19 cellular contexts compared by ENCODE assay signal in the genomic region with DNA sequence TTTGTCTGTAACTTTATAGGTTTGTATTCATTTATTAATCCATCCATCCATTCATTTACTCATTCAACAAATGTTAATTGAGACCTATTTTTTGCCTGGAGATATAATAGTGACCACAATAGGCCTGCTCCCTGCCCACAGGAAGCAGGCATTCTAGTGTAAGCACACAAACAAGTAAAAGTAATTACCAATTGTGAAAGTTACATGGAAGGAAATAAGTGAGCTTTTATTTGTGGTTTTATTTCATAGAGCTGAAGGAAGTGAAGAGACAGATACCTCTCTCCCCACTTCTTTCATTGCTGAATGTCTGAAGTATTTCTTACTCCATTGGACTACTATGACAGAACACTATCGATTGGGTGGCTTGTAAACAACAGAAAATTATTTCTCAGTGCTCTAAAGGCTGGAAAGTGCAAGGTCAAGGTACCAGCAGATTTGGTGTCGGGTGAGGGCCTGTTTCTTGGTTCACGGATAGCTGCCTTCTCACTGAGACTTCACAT.
DNase-seq lines count a peak whose midpoint lies in the region; ATAC-seq and TF ChIP-seq lines count a peak whose summit lies in the region.
"Had no signal": no experiment of that assay in that cellular context is flagged by ENCODE, and none has a peak within 500 bp of the region (broad histone marks: within the 10 kb centered on the region; RNA-seq: fewer than 3 reads in every experiment).

No MANE protein-coding gene starts in this region.

- DNase-seq in activated CD4-positive, alpha-beta T cell treated with anti-CD3 and anti-CD28 coated beads, Interleukin-2, amount 10 ng/mL, durations not matched to agents 7 days and 5 days: no peak
- no peak for DNase-seq in activated CD4-positive, alpha-beta T cell treated with anti-CD3 and anti-CD28 coated beads for 4 hours
- no peak for DNase-seq in activated naive CD4-positive, alpha-beta T cell treated with anti-CD3 and anti-CD28 coated beads, Interleukin-2, amount 50 U/mL, for 72 hours (ENCODE audit: low spot score in 2 of 2)
- no peak for DNase-seq in natural killer cell treated with Interleukin-12 subunit alpha and Interleukin-12 subunit beta and Interleukin-15 and Interleukin-18, amount 100 ng/mL, for 72 hours (ENCODE audit: low spot score)
- DNase-seq in NCI-H82 (lab: John Stamatoyannopoulos, UW): no peak
- DNase-seq: activated gamma-delta T cell; dorsolateral prefrontal cortex; mammary epithelial cell; NCI-H146; NCI-H446 treated with DMSO at 0.1 percent for 48 hours; SIG-M5; stimulated activated CD4-positive, alpha-beta T cell treated with anti-CD3 and anti-CD28 coated beads, Interleukin-12 subunit alpha, Interleukin-12 subunit beta, amount 100 ng/mL, for 4 hours; stimulated activated naive CD4-positive, alpha-beta T cell treated with Interleukin-2 at 50 U/mL for 16 hours had no signal

- no peaks in the 10 kb centered on the region for H3K9me3 ChIP-seq in KOPT-K1 (ENCODE audit: insufficient read depth, low read length, poor library complexity, severe bottlenecking)
- H3K9me3 ChIP-seq: esophagus muscularis mucosa had no signal

- peaks cover 93% of the 10 kb centered on the region for H3K4me1 Mint-ChIP-seq in activated CD4-positive, alpha-beta T cell treated with anti-CD3 and anti-CD28 coated beads, Interleukin-2, amount 10 ng/mL, durations not matched to agents 7 days and 5 days
- peaks cover 80 to 88% of the 10 kb centered on the region in 2 donors for H3K4me1 Mint-ChIP-seq in natural killer cell treated with Interleukin-12 subunit alpha and Interleukin-12 subunit beta and Interleukin-15 and Interleukin-18, amount 100 ng/mL, for 72 hours (ENCODE audit: low read depth in 2 of 2)

- H3K27ac ChIP-seq in KOPT-K1 (ENCODE audit: low read depth, low read length, poor library complexity, severe bottlenecking): peak overlapping the region; percentile 30
- H3K27ac ChIP-seq: dorsolateral prefrontal cortex, esophagus muscularis mucosa, neural progenitor cell had no signal

- H3K27ac Mint-ChIP-seq in activated CD4-positive, alpha-beta T cell treated with anti-CD3 and anti-CD28 coated beads, Interleukin-2, amount 10 ng/mL, durations not matched to agents 7 days and 5 days: peak overlapping the region; percentile 48
- H3K27ac Mint-ChIP-seq in activated naive CD4-positive, alpha-beta T cell treated with anti-CD3 and anti-CD28 coated beads, Interleukin-2, amount 50 U/mL, for 72 hours: peak overlapping the region; percentile 100
- H3K27ac Mint-ChIP-seq in natural killer cell treated with Interleukin-12 subunit alpha and Interleukin-12 subunit beta and Interleukin-15 and Interleukin-18, amount 100 ng/mL, for 72 hours: peak overlapping the region in 1 of 2 donors; percentile 99
- H3K27ac Mint-ChIP-seq: neural progenitor cell had no signal

- POLR2A ChIA-PET in activated CD4-positive, alpha-beta T cell treated with anti-CD3 and anti-CD28 coated beads, Interleukin-2, amount 10 ng/mL, durations not matched to agents 7 days and 5 days (lab: Charles Lee): no interaction called here

- H3K9me3 Mint-ChIP-seq in activated CD4-positive, alpha-beta T cell treated with anti-CD3 and anti-CD28 coated beads, Interleukin-2, amount 10 ng/mL, durations not matched to agents 7 days and 5 days: peaks cover 5% of the 10 kb centered on the region
- H3K9me3 Mint-ChIP-seq in activated naive CD4-positive, alpha-beta T cell treated with anti-CD3 and anti-CD28 coated beads, Interleukin-2, amount 50 U/mL, for 72 hours: no peaks in the 10 kb centered on the region
- peaks cover 4% of the 10 kb centered on the region for H3K9me3 Mint-ChIP-seq in natural killer cell treated with Interleukin-12 subunit alpha and Interleukin-12 subunit beta and Interleukin-15 and Interleukin-18, amount 100 ng/mL, for 72 hours
- H3K9me3 Mint-ChIP-seq: neural progenitor cell had no signal

- ATAC-seq in activated naive CD4-positive, alpha-beta T cell treated with anti-CD3 and anti-CD28 coated beads, Interleukin-2, amount 50 U/mL, for 72 hours: no peak
- no peak for ATAC-seq in natural killer cell treated with Interleukin-12 subunit alpha and Interleukin-12 subunit beta and Interleukin-15 and Interleukin-18, amount 100 ng/mL, for 72 hours
- no peak for ATAC-seq in GM18505 (IDR thresholded peaks at IDR 0.05; ENCODE audit: unreplicated experiment)
- ATAC-seq in GM21529 (IDR thresholded peaks at IDR 0.05; ENCODE audit: unreplicated experiment): no peak

- H3K36me3 ChIP-seq in KOPT-K1 (ENCODE audit: insufficient read depth, low read length): peaks cover 67% of the 10 kb centered on the region
- H3K36me3 ChIP-seq: esophagus muscularis mucosa, neural progenitor cell had no signal

- TF ChIP-seq POLR2A in GM18505 (IDR thresholded peaks at IDR 0.05; ENCODE audit: borderline replicate concordance, extremely low read depth, insufficient read depth, insufficient read length): no peak

- H3K36me3 Mint-ChIP-seq in activated CD4-positive, alpha-beta T cell treated with anti-CD3 and anti-CD28 coated beads, Interleukin-2, amount 10 ng/mL, durations not matched to agents 7 days and 5 days (ENCODE audit: low read depth): peaks cover 72% of the 10 kb centered on the region
- peaks cover 18 to 72% of the 10 kb centered on the region in 2 donors for H3K36me3 Mint-ChIP-seq in activated naive CD4-positive, alpha-beta T cell treated with anti-CD3 and anti-CD28 coated beads, Interleukin-2, amount 50 U/mL, for 72 hours
- peaks cover 19% of the 10 kb centered on the region for H3K36me3 Mint-ChIP-seq in natural killer cell treated with Interleukin-12 subunit alpha and Interleukin-12 subunit beta and Interleukin-15 and Interleukin-18, amount 100 ng/mL, for 72 hours
- H3K36me3 Mint-ChIP-seq: neural progenitor cell had no signal

- no peaks in the 10 kb centered on the region for H3K27me3 Mint-ChIP-seq in activated CD4-positive, alpha-beta T cell treated with anti-CD3 and anti-CD28 coated beads, Interleukin-2, amount 10 ng/mL, durations not matched to agents 7 days and 5 days
- H3K27me3 Mint-ChIP-seq in natural killer cell treated with Interleukin-12 subunit alpha and Interleukin-12 subunit beta and Interleukin-15 and Interleukin-18, amount 100 ng/mL, for 72 hours: no peaks in the 10 kb centered on the region

- no peak overlapping the region for H3K4me3 Mint-ChIP-seq in activated CD4-positive, alpha-beta T cell treated with anti-CD3 and anti-CD28 coated beads, Interleukin-2, amount 10 ng/mL, durations not matched to agents 7 days and 5 days
- peak overlapping the region; percentile 79 for H3K4me3 Mint-ChIP-seq in natural killer cell treated with Interleukin-12 subunit alpha and Interleukin-12 subunit beta and Interleukin-15 and Interleukin-18, amount 100 ng/mL, for 72 hours
- H3K4me3 Mint-ChIP-seq: CD14-positive monocyte, neural progenitor cell had no signal

- CTCF ChIA-PET in activated CD4-positive, alpha-beta T cell treated with anti-CD3 and anti-CD28 coated beads, Interleukin-2, amount 10 ng/mL, durations not matched to agents 7 days and 5 days (lab: Charles Lee): no interaction called here
